Comparison of ENCODE assay signal across 22 cellular contexts in genomic region chr21:42398414-42399030, GRCh38. TPM values are rescaled to one million over a fixed set of nuclear protein-coding genes. Genes with fewer than 3 reads are reported as not detected.
DNase-seq lines count a peak whose midpoint lies in the region; ATAC-seq, FAIRE-seq and TF ChIP-seq lines count a peak whose summit lies in the region.
"Had no signal": no experiment of that assay in that cellular context is flagged by ENCODE, and none has a peak within 500 bp of the region (broad histone marks: within the 10 kb centered on the region; RNA-seq: fewer than 3 reads in every experiment).

No MANE protein-coding gene starts in this region.

- no peak overlapping the region for H2AFZ ChIP-seq in GM12878 (ENCODE audit: control insufficient read depth, low read depth, low read length)

- no peak for TF ChIP-seq EP300 in GM12878 (IDR thresholded peaks at IDR 0.05; ENCODE audit: borderline replicate concordance in 1 of 2, control insufficient read depth in 1 of 2, low read depth in 2 of 2, low read length in 2 of 2)

- H3K79me2 ChIP-seq in GM12878 (ENCODE audit: control insufficient read depth, insufficient read depth, low read length): peaks cover 4% of the 10 kb centered on the region

- SMC1A ChIA-PET in GM12878 (lab: Charles Lee; ENCODE audit: uncharacterized antibody, unreplicated experiment): interaction anchor here (0.6 to 2.7 kb wide), 15 partner anchors 10 to 384 kb away, joined by 3 to 12 read pairs (median 5); no protein-coding TSS in a partner anchor

- H3K36me3 Mint-ChIP-seq in stimulated activated naive CD8-positive, alpha-beta T cell treated with anti-CD3 and anti-CD28 coated beads, Interleukin-15, Interleukin-2, amounts not matched to agents 100 ng/mL and 50 ng/mL, for 24 hours (ENCODE audit: low read depth): peaks cover 34% of the 10 kb centered on the region
- H3K36me3 Mint-ChIP-seq: CD14-positive monocyte, memory B cell had no signal

- peaks cover 12% of the 10 kb centered on the region; the same call in 1 of the 2 replicates for H3K4me1 ChIP-seq in GM12878 (ENCODE audit: control insufficient read depth, insufficient read depth, low read length)
- no peaks in the 10 kb centered on the region for H3K4me1 ChIP-seq in adrenal gland (replicated peaks in 1 of 2)
- H3K4me1 ChIP-seq: right atrium auricular region had no signal

- no peak overlapping the region for H3K27ac ChIP-seq in GM12878 (ENCODE audit: control insufficient read depth, insufficient read depth)
- H3K27ac ChIP-seq in adrenal gland: no peak overlapping the region
- H3K27ac ChIP-seq: 22Rv1, cardiac muscle cell, heart right ventricle, neutrophil, right atrium auricular region had no signal

- in situ Hi-C loops in GM12878 (cut with MboI): no loop called here

- TF ChIP-seq POLR2A in GM12878 (IDR thresholded peaks at IDR 0.05; ENCODE audit: low read depth, low read length) (no peak), adrenal gland (IDR thresholded peaks at IDR 0.05) (no peak)

- no peak for TF ChIP-seq RAD21 in GM12878 (IDR thresholded peaks at IDR 0.05; ENCODE audit: insufficient read depth, low read depth, low read length)

- no peak for ATAC-seq in stimulated activated naive CD8-positive, alpha-beta T cell treated with anti-CD3 and anti-CD28 coated beads, Interleukin-15, Interleukin-2, amounts not matched to agents 100 U/mL and 50 U/mL, for 24 hours
- ATAC-seq in GM12878: no peak
- ATAC-seq: heart right ventricle had no signal

- H3K9me3 Mint-ChIP-seq in stimulated activated naive CD8-positive, alpha-beta T cell treated with anti-CD3 and anti-CD28 coated beads, Interleukin-15, Interleukin-2, amounts not matched to agents 100 ng/mL and 50 ng/mL, for 24 hours: peaks cover 8% of the 10 kb centered on the region

- H4K20me1 ChIP-seq in GM12878 (ENCODE audit: control insufficient read depth, insufficient read depth): no peaks in the 10 kb centered on the region

- peak overlapping the region; percentile 65 for H3K27ac Mint-ChIP-seq in stimulated activated naive CD8-positive, alpha-beta T cell treated with anti-CD3 and anti-CD28 coated beads, Interleukin-15, Interleukin-2, amounts not matched to agents 100 ng/mL and 50 ng/mL, for 24 hours
- H3K27ac Mint-ChIP-seq: CD14-positive monocyte, memory B cell had no signal

- POLR2A ChIA-PET in GM12878 (lab: Charles Lee): interaction anchor here (0.9 to 3.5 kb wide), 4 partner anchors 11 to 25 kb away, joined by 3 to 16 read pairs (median 4); no protein-coding TSS in a partner anchor

- RAD21 ChIA-PET in GM12878 (lab: Charles Lee; ENCODE audit: unreplicated experiment): interaction anchor here (0.7 to 3.2 kb wide), 5 partner anchors 10 to 43 kb away, joined by 3 to 19 read pairs (median 6); no protein-coding TSS in a partner anchor

- H3K36me3 ChIP-seq in GM12878 (ENCODE audit: control insufficient read depth in 2 of 2, insufficient read depth in 2 of 2, low read length in 1 of 2) (no peaks in the 10 kb centered on the region), adrenal gland (replicated peaks in 1 of 2) (no peaks in the 10 kb centered on the region)
- H3K36me3 ChIP-seq: cardiac muscle cell, heart right ventricle, neutrophil, right atrium auricular region had no signal

- H3K4me1 Mint-ChIP-seq in stimulated activated naive CD8-positive, alpha-beta T cell treated with anti-CD3 and anti-CD28 coated beads, Interleukin-15, Interleukin-2, amounts not matched to agents 100 ng/mL and 50 ng/mL, for 24 hours (ENCODE audit: low read depth): peaks cover 76% of the 10 kb centered on the region
- H3K4me1 Mint-ChIP-seq: CD14-positive monocyte, memory B cell had no signal

- H3K4me2 ChIP-seq in GM12878 (ENCODE audit: control insufficient read depth, insufficient read depth): no peak overlapping the region

- H3K4me3 ChIP-seq in GM12878 (no peak overlapping the region), adrenal gland (no peak overlapping the region)
- H3K4me3 ChIP-seq: cardiac muscle cell, heart right ventricle, right atrium auricular region had no signal

- peak; percentile 35 for DNase-seq in DMS 273 (lab: John Stamatoyannopoulos, UW; ENCODE audit: unreplicated experiment)
- DNase-seq in DMS 273 treated with DMSO at 0.1 percent for 48 hours (lab: John Stamatoyannopoulos, UW): no peak
- no peak for DNase-seq in stimulated activated naive CD8-positive, alpha-beta T cell treated with anti-CD3 and anti-CD28 coated beads, Interleukin-15, Interleukin-2, amounts not matched to agents 100 U/mL and 50 U/mL, for 24 hours
- DNase-seq in GM12878 (ENCODE audit: low read depth, low spot score): no peak
- DNase-seq in SHP77 treated with DMSO at 0.1 percent for 48 hours (lab: John Stamatoyannopoulos, UW): no peak
- DNase-seq in adrenal gland: no peak
- DNase-seq in NCI-H1105 (lab: John Stamatoyannopoulos, UW): no peak
- DNase-seq: activated CD4-positive, alpha-beta memory T cell treated with anti-CD3 and anti-CD28 coated beads for 36 hours; effector CD4-positive, alpha-beta T cell; heart right ventricle; NCI-H1930 had no signal

- H3K27me3 Mint-ChIP-seq in stimulated activated naive CD8-positive, alpha-beta T cell treated with anti-CD3 and anti-CD28 coated beads, Interleukin-15, Interleukin-2, amounts not matched to agents 100 ng/mL and 50 ng/mL, for 24 hours: no peaks in the 10 kb centered on the region
- H3K27me3 Mint-ChIP-seq: activated CD4-positive, alpha-beta memory T cell treated with anti-CD3 and anti-CD28 coated beads for 36 hours had no signal

- no peak overlapping the region for H3K4me3 Mint-ChIP-seq in stimulated activated naive CD8-positive, alpha-beta T cell treated with anti-CD3 and anti-CD28 coated beads, Interleukin-15, Interleukin-2, amounts not matched to agents 100 ng/mL and 50 ng/mL, for 24 hours
- H3K4me3 Mint-ChIP-seq: CD14-positive monocyte, memory B cell had no signal

- CTCF ChIA-PET in GM12878 (lab: Yijun Ruan, JAX): interaction anchor here (0.9 to 1.4 kb wide), 6 partner anchors 11 to 160 kb away, joined by 3 to 6 read pairs (median 4); no protein-coding TSS in a partner anchor

- 68% methylated on average over 12 of the region's 12 CpGs for WGBS in GM12878 (ENCODE audit: insufficient coverage, insufficient replicate concordance, low lambda C conversion rate, missing lambda C conversion rate)
- 74 to 84% (median 77%) methylated on average over 10 to 12 of the region's 12 CpGs for WGBS in adrenal gland, 4 donors

- H3K27me3 ChIP-seq in GM12878 (replicated peaks in 1 of 2; ENCODE audit: control insufficient read depth in 2 of 2, insufficient read depth in 2 of 2, low read length in 1 of 2) (no peaks in the 10 kb centered on the region), adrenal gland (no peaks in the 10 kb centered on the region)
- H3K27me3 ChIP-seq: cardiac muscle cell, neutrophil, right atrium auricular region had no signal

- TF ChIP-seq CTCF in GM12878 (IDR thresholded peaks at IDR 0.05 in 2 of 3, conservative IDR thresholded peaks at IDR 0.05 in 1 of 3; ENCODE audit: control insufficient read depth in 2 of 3, extremely low read depth in 1 of 3, insufficient read depth in 1 of 3, low read depth in 3 of 3, low read length in 3 of 3): no peak
- TF ChIP-seq CTCF in adrenal gland (IDR thresholded peaks at IDR 0.05): no peak

- FAIRE-seq in GM12878 (lab: Jason Lieb, UNC): no peak
- FAIRE-seq: H54, keratinocyte had no signal

- H3K9ac ChIP-seq in GM12878 (ENCODE audit: control insufficient read depth, insufficient read depth, low read length): no peak overlapping the region

- intact Hi-C loops in GM12878 (cut with micrococcal nuclease; ENCODE audit: unreplicated experiment): no loop called here
- intact Hi-C loops in adrenal gland (cut with DNase I): no loop called here

- peaks cover 5% of the 10 kb centered on the region; the same call in 1 of the 3 replicates for H3K9me3 ChIP-seq in GM12878 (replicated peaks; ENCODE audit: control insufficient read depth, insufficient read depth, low read length)
- H3K9me3 ChIP-seq in adrenal gland (replicated peaks in 1 of 3): no peaks in the 10 kb centered on the region
- H3K9me3 ChIP-seq: neutrophil, right atrium auricular region had no signal

- BruUV-seq in GM12878 (replicated peaks; lab: Mats Ljungman, UMichigan): no TSS peak

RNA-seq across cellular contexts. Expression of gene TMPRSS3, which starts 2.7 kb away (rescaled TPM):
- 4.1 and 4.2 TPM in 2 replicates for total RNA-seq in GM12878 (2013; cell fraction: nucleolus; rRNA removed)
- total RNA-seq in GM12878 (2014; rRNA removed): 0.65 and 1.4 TPM in 2 replicates
- 0.63 and 0.83 TPM in 2 replicates for total RNA-seq in GM12878 (2014; rRNA removed; fragmentation: Illumina TruSeq; extraction: Trizol)
- total RNA-seq in GM12878 (2021): 0.90 and 1.2 TPM in 2 replicates
- 13.4 TPM for polyA plus RNA-seq in GM12878 (2011; ENCODE audit: low read depth)
- not detected in 2 replicates for polyA plus RNA-seq in GM12878 (2011; rRNA removed)
- polyA plus RNA-seq in GM12878 (2011; cell fraction: cytosol; rRNA removed): 0.03 TPM in 1 of 2 replicates, not detected in the other
- 0.13 TPM in 1 of 2 replicates, not detected in the other for polyA plus RNA-seq in GM12878 (2011; cell fraction: nucleus; rRNA removed)
- 16.4 and 22.8 TPM in 2 replicates for polyA plus RNA-seq in GM12878 (2012)
- polyA plus RNA-seq in GM12878 (2014; fragmentation: Illumina TruSeq; extraction: Trizol): 0.17 and 0.51 TPM in 2 replicates
- polyA plus RNA-seq in GM12878 (2014; fragmentation: Nextera tagmentation; extraction: Ambion mirVana): 1 to 10 TPM in 1 of 2 experiments, under 1 TPM in 1; 0.82 to 1.5 TPM
- polyA plus RNA-seq in GM12878 (2014; rRNA removed): 0.51 and 1.3 TPM in 2 replicates
- polyA plus RNA-seq in GM12878 (2016; fragmentation: Nextera tagmentation; extraction: Ambion mirVana): under 1 TPM; 0.56 to 0.59 TPM
- polyA minus RNA-seq in GM12878 (2011; rRNA and poly(A)+ RNA removed): 0.10 TPM in 1 of 2 replicates, not detected in the other
- polyA minus RNA-seq in GM12878 (2011; cell fraction: cytosol; rRNA and poly(A)+ RNA removed): 1.6 TPM in 1 of 2 replicates, not detected in the other
- not detected in 2 replicates for polyA minus RNA-seq in GM12878 (2011; cell fraction: nucleus; rRNA and poly(A)+ RNA removed)
- total RNA-seq in adrenal gland: 1 to 10 TPM in 3 of 8 donors, under 1 TPM in 4, not detected in 1; 0.14 to 2.9 (median 0.78) TPM
- polyA plus RNA-seq in adrenal gland: under 1 TPM in 2 of 3 donors, not detected in 1; 0.18 to 0.37 TPM
- total RNA-seq: cardiac muscle cell, fibroblast of lung had no signal
- polyA plus RNA-seq: cardiac muscle cell, fibroblast of lung, keratinocyte had no signal

RNA-seq across cellular contexts. Expression of gene UBASH3A, which starts 5.2 kb away (rescaled TPM):
- 1.8 and 1.9 TPM in 2 replicates for total RNA-seq in GM12878 (2013; cell fraction: nucleolus; rRNA removed)
- 0.05 and 0.17 TPM in 2 replicates for total RNA-seq in GM12878 (2014; rRNA removed)
- 0.05 and 0.13 TPM in 2 replicates for total RNA-seq in GM12878 (2014; rRNA removed; fragmentation: Illumina TruSeq; extraction: Trizol)
- 0.27 and 0.28 TPM in 2 replicates for total RNA-seq in GM12878 (2021)
- 0.16 TPM for polyA plus RNA-seq in GM12878 (2011; ENCODE audit: low read depth)
- polyA plus RNA-seq in GM12878 (2011; rRNA removed): 0.16 and 0.33 TPM in 2 replicates
- polyA plus RNA-seq in GM12878 (2011; cell fraction: cytosol; rRNA removed): 0.36 and 0.57 TPM in 2 replicates
- 1.8 and 2.2 TPM in 2 replicates for polyA plus RNA-seq in GM12878 (2011; cell fraction: nucleus; rRNA removed)
- 0.26 and 0.59 TPM in 2 replicates for polyA plus RNA-seq in GM12878 (2012)
- polyA plus RNA-seq in GM12878 (2014; fragmentation: Illumina TruSeq; extraction: Trizol): 0.17 and 0.21 TPM in 2 replicates
- polyA plus RNA-seq in GM12878 (2014; fragmentation: Nextera tagmentation; extraction: Ambion mirVana): under 1 TPM in 1 of 2 experiments, not detected in 1; 0.04 TPM
- polyA plus RNA-seq in GM12878 (2014; rRNA removed): 0.20 and 0.23 TPM in 2 replicates
- under 1 TPM; 0.26 to 0.39 TPM for polyA plus RNA-seq in GM12878 (2016; fragmentation: Nextera tagmentation; extraction: Ambion mirVana)
- 0.72 TPM in 1 of 2 replicates, not detected in the other for polyA minus RNA-seq in GM12878 (2011; rRNA and poly(A)+ RNA removed)
- 0.73 TPM in 1 of 2 replicates, not detected in the other for polyA minus RNA-seq in GM12878 (2011; cell fraction: cytosol; rRNA and poly(A)+ RNA removed)
- polyA minus RNA-seq in GM12878 (2011; cell fraction: nucleus; rRNA and poly(A)+ RNA removed): 0.73 and 0.86 TPM in 2 replicates
- total RNA-seq in adrenal gland: 1 to 10 TPM in 1 of 8 donors, under 1 TPM in 6, not detected in 1; 0.21 to 1.2 (median 0.43) TPM
- polyA plus RNA-seq in adrenal gland: under 1 TPM; 0.09 to 0.88 (median 0.44) TPM
- total RNA-seq: cardiac muscle cell, fibroblast of lung, M059J had no signal
- polyA plus RNA-seq: cardiac muscle cell, CD14-positive monocyte, fibroblast of lung, keratinocyte had no signal

RNA-seq across cellular contexts. Expression of gene TFF1, which starts 32.2 kb away (rescaled TPM):
- not detected in 2 replicates for total RNA-seq in GM12878 (2013; cell fraction: nucleolus; rRNA removed)
- not detected in 2 replicates for total RNA-seq in GM12878 (2014; rRNA removed)
- not detected in 2 replicates for total RNA-seq in GM12878 (2014; rRNA removed; fragmentation: Illumina TruSeq; extraction: Trizol)
- total RNA-seq in GM12878 (2021): 0.40 TPM in 1 of 2 replicates, not detected in the other
- polyA plus RNA-seq in GM12878 (2011; ENCODE audit: low read depth): not detected
- polyA plus RNA-seq in GM12878 (2011; rRNA removed): not detected in 2 replicates
- polyA plus RNA-seq in GM12878 (2011; cell fraction: cytosol; rRNA removed): not detected in 2 replicates
- polyA plus RNA-seq in GM12878 (2011; cell fraction: nucleus; rRNA removed): not detected in 2 replicates
- not detected in 2 replicates for polyA plus RNA-seq in GM12878 (2012)
- polyA plus RNA-seq in GM12878 (2014; fragmentation: Illumina TruSeq; extraction: Trizol): not detected in 2 replicates
- under 1 TPM in 1 of 2 experiments, not detected in 1; 0.13 TPM for polyA plus RNA-seq in GM12878 (2014; fragmentation: Nextera tagmentation; extraction: Ambion mirVana)
- 0.24 TPM in 1 of 2 replicates, not detected in the other for polyA plus RNA-seq in GM12878 (2014; rRNA removed)
- not detected for polyA plus RNA-seq in GM12878 (2016; fragmentation: Nextera tagmentation; extraction: Ambion mirVana)
- polyA minus RNA-seq in GM12878 (2011; rRNA and poly(A)+ RNA removed): not detected in 2 replicates
- polyA minus RNA-seq in GM12878 (2011; cell fraction: cytosol; rRNA and poly(A)+ RNA removed): not detected in 2 replicates
- polyA minus RNA-seq in GM12878 (2011; cell fraction: nucleus; rRNA and poly(A)+ RNA removed): not detected in 2 replicates
- total RNA-seq in adrenal gland: under 1 TPM in 1 of 8 donors, not detected in 7; 0.72 TPM
- 1 to 10 TPM in 1 of 3 donors, not detected in 2; 1.5 TPM for polyA plus RNA-seq in adrenal gland
- total RNA-seq: activated CD4-positive, alpha-beta memory T cell treated with anti-CD3 and anti-CD28 coated beads for 36 hours; cardiac muscle cell; fibroblast of lung; heart right ventricle; M059J; right atrium auricular region had no signal
- polyA plus RNA-seq: cardiac muscle cell, CD14-positive monocyte, fibroblast of lung, heart right ventricle, keratinocyte had no signal

RNA-seq across cellular contexts. Expression of gene TFF2, which starts 47.7 kb away (rescaled TPM):
- not detected in 2 replicates for total RNA-seq in GM12878 (2013; cell fraction: nucleolus; rRNA removed)
- total RNA-seq in GM12878 (2014; rRNA removed) (not detected in 2 replicates), GM12878 (2014; rRNA removed; fragmentation: Illumina TruSeq; extraction: Trizol) (not detected in 2 replicates), GM12878 (2021) (not detected in 2 replicates), adrenal gland (not detected)
- not detected for polyA plus RNA-seq in GM12878 (2011; ENCODE audit: low read depth)
- polyA plus RNA-seq in GM12878 (2011; rRNA removed) (0.24 and 0.56 TPM in 2 replicates), GM12878 (2014; fragmentation: Illumina TruSeq; extraction: Trizol) (not detected in 2 replicates), GM12878 (2014; fragmentation: Nextera tagmentation; extraction: Ambion mirVana) (not detected), GM12878 (2014; rRNA removed) (not detected in 2 replicates), GM12878 (2016; fragmentation: Nextera tagmentation; extraction: Ambion mirVana) (not detected), adrenal gland (under 1 TPM in 1 of 3 donors, not detected in 2; 0.17 TPM)
- polyA plus RNA-seq in GM12878 (2011; cell fraction: cytosol; rRNA removed): 0.37 and 0.45 TPM in 2 replicates
- 0.28 TPM in 1 of 2 replicates, not detected in the other for polyA plus RNA-seq in GM12878 (2011; cell fraction: nucleus; rRNA removed)
- polyA plus RNA-seq in GM12878 (2012): not detected in 2 replicates
- polyA minus RNA-seq in GM12878 (2011; rRNA and poly(A)+ RNA removed): not detected in 2 replicates
- polyA minus RNA-seq in GM12878 (2011; cell fraction: cytosol; rRNA and poly(A)+ RNA removed): not detected in 2 replicates
- not detected in 2 replicates for polyA minus RNA-seq in GM12878 (2011; cell fraction: nucleus; rRNA and poly(A)+ RNA removed)
- total RNA-seq: activated CD4-positive, alpha-beta memory T cell treated with anti-CD3 and anti-CD28 coated beads for 36 hours; cardiac muscle cell; fibroblast of lung; heart right ventricle; right atrium auricular region had no signal
- polyA plus RNA-seq: cardiac muscle cell, CD14-positive monocyte, fibroblast of lung, heart right ventricle, keratinocyte had no signal
